ENCODE assay signal across 10 cellular contexts in genomic region chr3:42129014-42129953, GRCh38. TPM values are rescaled to one million over a fixed set of nuclear protein-coding genes. Genes with fewer than 3 reads are reported as not detected.
DNase-seq lines count a peak whose midpoint lies in the region; ATAC-seq, FAIRE-seq and TF ChIP-seq lines count a peak whose summit lies in the region.
"Had no signal": no experiment of that assay in that cellular context is flagged by ENCODE, and none has a peak within 500 bp of the region (broad histone marks: within the 10 kb centered on the region; RNA-seq: fewer than 3 reads in every experiment).

No MANE protein-coding gene starts in this region.

- H3K9ac ChIP-seq in mammary epithelial cell (ENCODE audit: insufficient read depth, low read length) (peak overlapping the region; percentile 77), trophoblast cell (ENCODE audit: low read length) (no peak overlapping the region)

- BruUV-seq in mammary epithelial cell (replicated peaks; lab: Mats Ljungman, UMichigan), result no TSS peak

- DNase-seq in GM18507 (ENCODE audit: extremely low spot score, insufficient read length, low read depth) (no peak), mammary epithelial cell (peak; percentile 72), trophoblast cell (peak; percentile 78 to 90), NCI-H774 (lab: John Stamatoyannopoulos, UW) (no peak), NCI-H524 treated with DMSO at 0.1 percent for 48 hours (lab: John Stamatoyannopoulos, UW) (no peak), midbrain (lab: John Stamatoyannopoulos, UW) (no peak)
- DNase-seq: activated naive CD4-positive, alpha-beta T cell treated with anti-CD3 and anti-CD28 coated beads, Interleukin-2, amount 10 ng/mL, durations not matched to agents 7 days and 5 days; hypothalamus had no signal

- H3K4me1 ChIP-seq in mammary epithelial cell (ENCODE audit: insufficient read depth, low read length) (peaks cover 22% of the 10 kb centered on the region), trophoblast cell (ENCODE audit: control insufficient read depth in 1 of 2, insufficient read depth in 2 of 2, low read length in 2 of 2) (peaks cover 7 to 17% of the 10 kb centered on the region in 2 experiments)

- peaks cover 3% of the 10 kb centered on the region for H3K36me3 ChIP-seq in mammary epithelial cell (ENCODE audit: insufficient read depth, low read length)
- peaks cover 0 to 8% of the 10 kb centered on the region in 2 experiments for H3K36me3 ChIP-seq in trophoblast cell (ENCODE audit: control insufficient read depth in 1 of 2, insufficient read depth in 2 of 2, low read length in 2 of 2)

- peaks cover 56% of the 10 kb centered on the region for H3K79me2 ChIP-seq in mammary epithelial cell (ENCODE audit: insufficient read depth, low read length)
- H3K79me2 ChIP-seq in trophoblast cell (ENCODE audit: control insufficient read depth, insufficient read depth, low read length, poor library complexity), result peaks cover 2% of the 10 kb centered on the region

- no peak overlapping the region for H4K12ac ChIP-seq in trophoblast cell (ENCODE audit: low read depth, low read length)

- no peak overlapping the region for H2BK5ac ChIP-seq in trophoblast cell (ENCODE audit: low read depth, low read length, poor library complexity)

- peak overlapping the region; percentile 65 for H3K4me2 ChIP-seq in mammary epithelial cell (ENCODE audit: insufficient read depth, low read depth, low read length)
- H3K4me2 ChIP-seq in trophoblast cell (ENCODE audit: low read length), result peak overlapping the region; percentile 48

- no peaks in the 10 kb centered on the region for H4K20me1 ChIP-seq in mammary epithelial cell (ENCODE audit: insufficient read depth, low read length)

- peak overlapping the region; percentile 7 for H3K14ac ChIP-seq in trophoblast cell (ENCODE audit: low read length)

- no peak overlapping the region for H2AK5ac ChIP-seq in trophoblast cell (ENCODE audit: low read length)

- H3K4ac ChIP-seq in trophoblast cell (ENCODE audit: low read depth, low read length), result no peak overlapping the region

- peaks cover 2% of the 10 kb centered on the region for H3K79me1 ChIP-seq in trophoblast cell (ENCODE audit: low read length)

- H3K23ac ChIP-seq in trophoblast cell (ENCODE audit: low read length), result no peak overlapping the region

- WGBS in mammary epithelial cell (ENCODE audit: low coverage, missing lambda C conversion rate), result 34% methylated on average over 15 of the region's 18 CpGs
- WGBS in trophoblast cell (ENCODE audit: extremely low coverage, insufficient coverage, insufficient read length), result no CpG with 5 or more reads among the region's 18 CpGs

- no peak overlapping the region for H4K8ac ChIP-seq in trophoblast cell (ENCODE audit: low read depth, low read length)

- peak; percentile 70 for FAIRE-seq in GM18507 (lab: Jason Lieb, UNC)

- CTCF ChIA-PET in mammary epithelial cell (lab: Charles Lee; ENCODE audit: low non-redundant PET), result no interaction called here

- H2BK120ac ChIP-seq in trophoblast cell (ENCODE audit: insufficient read depth, low read length, poor library complexity), result no peak overlapping the region

- ATAC-seq in HG03108 (IDR thresholded peaks at IDR 0.05; ENCODE audit: unreplicated experiment) (peak; percentile 50), GM18867 (IDR thresholded peaks at IDR 0.05; ENCODE audit: unreplicated experiment) (no peak)

- H3K18ac ChIP-seq in trophoblast cell (ENCODE audit: low read length), result peak overlapping the region; percentile 2

- H3K27me3 ChIP-seq in mammary epithelial cell (ENCODE audit: insufficient read depth, low read length), result no peaks in the 10 kb centered on the region
- H3K27me3 ChIP-seq in trophoblast cell (ENCODE audit: insufficient read depth, low read length), result no peaks in the 10 kb centered on the region

- intact Hi-C loops in mammary epithelial cell (cut with micrococcal nuclease), result loop anchor here (2.0 kb wide), 1 partner anchor 50 kb away; no protein-coding TSS in a partner anchor

- H3K27ac ChIP-seq in mammary epithelial cell (ENCODE audit: insufficient read depth, low read depth, low read length) (peak overlapping the region; percentile 91), trophoblast cell (ENCODE audit: low read depth, low read length) (peak overlapping the region; percentile 55)

- in situ Hi-C loops in mammary epithelial cell (cut with MboI; ENCODE audit: low sequenced_read_pairs in 2 of 2), result loop anchor here in 1 of 2 donors (10.0 kb wide), 1 partner anchor 56 kb away; no protein-coding TSS in a partner anchor

- no peaks in the 10 kb centered on the region for H3K9me3 ChIP-seq in mammary epithelial cell (replicated peaks; ENCODE audit: insufficient read depth, low read length)
- peaks cover 4% of the 10 kb centered on the region for H3K9me3 ChIP-seq in trophoblast cell (ENCODE audit: insufficient read depth, low read depth, low read length)

- H3K4me3 ChIP-seq in mammary epithelial cell (replicated peaks in 1 of 3; ENCODE audit: insufficient read depth in 1 of 3, low read depth in 2 of 3, low read length in 3 of 3) (no peak overlapping the region), trophoblast cell (ENCODE audit: low read depth, low read length) (no peak overlapping the region)

- peak overlapping the region; percentile 6 for H4K91ac ChIP-seq in trophoblast cell (ENCODE audit: low read depth, low read length)

- H2AFZ ChIP-seq in mammary epithelial cell (ENCODE audit: low read depth, low read length), result no peak overlapping the region
- no peak overlapping the region for H2AFZ ChIP-seq in trophoblast cell (ENCODE audit: insufficient read depth, low read length, poor library complexity)

- H2BK12ac ChIP-seq in trophoblast cell (ENCODE audit: low read length), result no peak overlapping the region

- TF ChIP-seq CTCF in mammary epithelial cell (conservative IDR thresholded peaks at IDR 0.05 in 1 of 2, IDR thresholded peaks at IDR 0.05 in 1 of 2; ENCODE audit: extremely low read depth in 1 of 2, insufficient read depth in 1 of 2, low read depth in 1 of 2, low read length in 2 of 2), result no peak

- dilution Hi-C loops in mammary epithelial cell (cut with HindIII; ENCODE audit: low sequenced_read_pairs), result loop anchor here (5.0 kb wide), 1 partner anchor 43 kb away; no protein-coding TSS in a partner anchor

RNA-seq across cellular contexts. Expression of gene TRAK1, which starts 38.1 kb away (rescaled TPM):
- 10 to 100 TPM; 64.5 to 67.2 TPM for total RNA-seq in mammary epithelial cell
- polyA plus RNA-seq in mammary epithelial cell, result 36.6 TPM
- 56.6 TPM for polyA minus RNA-seq in mammary epithelial cell
- polyA plus RNA-seq in trophoblast cell (2013), result 43.4 and 43.5 TPM in 2 replicates

Comparison
In these comparisons a context has a peak if more than half of its experiments do, and no peak if none do; other contexts are left out.
1. DNase-seq: peak in mammary epithelial cell (single experiment) and trophoblast cell (2 of 2); none in GM18507 (single experiment), NCI-H774 (single experiment), NCI-H524 treated with DMSO at 0.1 percent for 48 hours (single experiment) and midbrain (single experiment).